ENCODE assay signal across 25 cellular contexts in the genomic region with DNA sequence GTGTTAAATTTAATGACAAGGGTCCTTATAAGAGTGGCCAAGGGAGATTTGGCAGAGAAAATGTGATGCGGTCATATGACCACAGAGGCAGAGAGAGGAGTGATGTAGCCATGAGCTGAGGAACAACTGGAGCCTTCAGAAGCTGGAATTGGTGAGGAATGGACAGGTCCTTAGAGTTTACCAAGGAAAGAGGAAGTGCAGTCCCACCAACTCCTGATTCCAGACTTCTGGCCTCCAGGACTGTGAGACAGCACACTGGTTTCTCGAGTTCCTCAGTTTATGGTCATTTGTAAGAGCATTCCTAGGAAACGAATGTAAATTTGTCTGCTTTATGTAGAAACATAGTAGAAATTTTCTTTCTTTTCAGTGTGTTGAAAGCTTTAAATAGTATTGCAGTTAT.
DNase-seq lines count a peak whose midpoint lies in the region; ATAC-seq, FAIRE-seq and TF ChIP-seq lines count a peak whose summit lies in the region.
"Had no signal": no experiment of that assay in that cellular context is flagged by ENCODE, and none has a peak within 500 bp of the region (broad histone marks: within the 10 kb centered on the region; RNA-seq: fewer than 3 reads in every experiment).

No MANE protein-coding gene starts in this region.

- H2AFZ ChIP-seq in K562 (ENCODE audit: low read depth, low read length) (no peak overlapping the region), keratinocyte (ENCODE audit: control insufficient read depth, low read length) (peak overlapping the region; percentile 40)

- ATAC-seq in K562 = no peak
- ATAC-seq in gastrocnemius medialis = no peak
- ATAC-seq: PC-3 had no signal

- dilution Hi-C loops in keratinocyte (cut with MboI; ENCODE audit: extremely low pct_ligation_motif_present, low sequenced_read_pairs) = no loop called here

- intact Hi-C loops in K562 (cut with micrococcal nuclease) (no loop called here), gastrocnemius medialis (cut with DNase I; ENCODE audit: low total_unique reads) (no loop called here), dorsolateral prefrontal cortex (cut with DNase I) (no loop called here)

- H3K4me1 ChIP-seq in K562 (replicated peaks in 1 of 2; ENCODE audit: control insufficient read depth in 2 of 2, insufficient read depth in 2 of 2, low read length in 2 of 2) = no peaks in the 10 kb centered on the region
- no peaks in the 10 kb centered on the region for H3K4me1 ChIP-seq in keratinocyte (ENCODE audit: control insufficient read depth, extremely low read depth, insufficient read depth, low read length)
- H3K4me1 ChIP-seq in gastrocnemius medialis = no peaks in the 10 kb centered on the region
- no peaks in the 10 kb centered on the region for H3K4me1 ChIP-seq in suprapubic skin

- H3K4me3 ChIP-seq in K562 (no peak overlapping the region), keratinocyte (ENCODE audit: control insufficient read depth in 2 of 3, extremely low read depth in 1 of 3, insufficient read depth in 2 of 3, low read depth in 1 of 3, low read length in 3 of 3) (no peak overlapping the region), gastrocnemius medialis (no peak overlapping the region), dorsolateral prefrontal cortex (no peak overlapping the region), suprapubic skin (no peak overlapping the region)
- H3K4me3 ChIP-seq: SK-N-MC had no signal

- H4K20me1 ChIP-seq in K562 (replicated peaks; ENCODE audit: control insufficient read depth, insufficient read depth, low read length) (no peaks in the 10 kb centered on the region), keratinocyte (ENCODE audit: control insufficient read depth, extremely low read depth, insufficient read depth, low read length) (no peaks in the 10 kb centered on the region)

- H3K9me3 ChIP-seq in K562 (replicated peaks; ENCODE audit: control insufficient read depth, insufficient read depth, low read depth, low read length) (no peaks in the 10 kb centered on the region), keratinocyte (ENCODE audit: control insufficient read depth, low read depth, low read length) (no peaks in the 10 kb centered on the region), gastrocnemius medialis (no peaks in the 10 kb centered on the region), suprapubic skin (no peaks in the 10 kb centered on the region)

- no peak overlapping the region for H3K4me2 ChIP-seq in K562 (ENCODE audit: insufficient read depth, low read length)
- H3K4me2 ChIP-seq in keratinocyte (ENCODE audit: control insufficient read depth, extremely low read depth, insufficient read depth, low read depth, low read length) = no peak overlapping the region
- H3K4me2 ChIP-seq: KMS-11 had no signal

- no peak for TF ChIP-seq RAD21 in K562 (CRISPR knock-in tag; conservative IDR thresholded peaks at IDR 0.05 in 1 of 2, IDR thresholded peaks at IDR 0.05 in 1 of 2)

- BruUV-seq in K562 (replicated peaks; lab: Mats Ljungman, UMichigan) = no TSS peak

- no peak for TF ChIP-seq EP300 in K562 (IDR thresholded peaks at IDR 0.05; ENCODE audit: low read length)
- TF ChIP-seq EP300 in suprapubic skin (IDR thresholded peaks at IDR 0.05) = no peak

- in situ Hi-C loops in K562 (cut with MboI) (no loop called here), gastrocnemius medialis (cut with MboI; ENCODE audit: low sequenced_read_pairs in 4 of 4) (no loop called here)

- DNase-seq in ELF-1 (ENCODE audit: low read depth, low spot score) (peak; percentile 7), OCI-M1 (lab: John Stamatoyannopoulos, UW) (peak; percentile 4), K562 (ENCODE audit: extremely low read depth in 1 of 4, low spot score in 3 of 4) (no peak), keratinocyte (ENCODE audit: low read depth, low spot score) (no peak), gastrocnemius medialis (no peak), type B pancreatic cell (ENCODE audit: extremely low spot score, unreplicated experiment) (no peak), dorsolateral prefrontal cortex (no peak), suprapubic skin (ENCODE audit: low spot score in 2 of 2) (no peak)
- DNase-seq: Calu3; CD8-positive, alpha-beta memory T cell; GF-D8; HCEC 1CT; NCI-H1105; NCI-H2081; NCI-H2171; NCI-H345; NCI-H524; NCI-H774; PC-3; RPMI8226; SHP77 treated with DMSO at 0.1 percent for 48 hours had no signal

- POLR2A ChIA-PET in K562 (lab: Yijun Ruan, JAX) = no interaction called here

- no peaks in the 10 kb centered on the region for H3K27me3 Mint-ChIP-seq in type B pancreatic cell
- H3K27me3 Mint-ChIP-seq: CD8-positive, alpha-beta memory T cell had no signal

- no peaks in the 10 kb centered on the region for H3K79me2 ChIP-seq in K562 (ENCODE audit: control insufficient read depth, insufficient read depth, low read length)
- no peaks in the 10 kb centered on the region for H3K79me2 ChIP-seq in keratinocyte (ENCODE audit: control insufficient read depth, insufficient read depth, low read length)

- FAIRE-seq in K562 (lab: Jason Lieb, UNC) (no peak), keratinocyte (lab: Jason Lieb, UNC) (no peak)

- no peak for TF ChIP-seq CTCF in K562 (IDR thresholded peaks at IDR 0.05 in 2 of 3, conservative IDR thresholded peaks at IDR 0.05 in 1 of 3; ENCODE audit: insufficient read depth in 2 of 3, low read depth in 1 of 3, low read length in 3 of 3)
- no peak for TF ChIP-seq CTCF in keratinocyte (optimal IDR thresholded peaks at IDR 0.05 in 1 of 3, IDR thresholded peaks at IDR 0.05 in 1 of 3, conservative IDR thresholded peaks at IDR 0.05 in 1 of 3; ENCODE audit: extremely low read depth in 1 of 3, insufficient read depth in 2 of 3, low read length in 3 of 3)
- TF ChIP-seq CTCF in gastrocnemius medialis (IDR thresholded peaks at IDR 0.05 in 4 of 5, conservative IDR thresholded peaks at IDR 0.05 in 1 of 5) = no peak
- TF ChIP-seq CTCF in type B pancreatic cell (conservative IDR thresholded peaks at IDR 0.05) = no peak
- no peak for TF ChIP-seq CTCF in dorsolateral prefrontal cortex (IDR thresholded peaks at IDR 0.05 in 54 of 56, conservative IDR thresholded peaks at IDR 0.05 in 2 of 56; ENCODE audit: low read depth in 1 of 56, partially characterized antibody in 56 of 56)
- no peak for TF ChIP-seq CTCF in suprapubic skin (IDR thresholded peaks at IDR 0.05)

- no peaks in the 10 kb centered on the region for H3K4me1 Mint-ChIP-seq in type B pancreatic cell (ENCODE audit: unreplicated experiment)
- H3K4me1 Mint-ChIP-seq: CD8-positive, alpha-beta memory T cell had no signal

- no peak overlapping the region for H3K4me3 Mint-ChIP-seq in type B pancreatic cell
- H3K4me3 Mint-ChIP-seq: CD8-positive, alpha-beta memory T cell had no signal

- no peaks in the 10 kb centered on the region for H3K9me1 ChIP-seq in K562 (ENCODE audit: control insufficient read depth, insufficient read depth, low read length)
- no peaks in the 10 kb centered on the region for H3K9me1 ChIP-seq in keratinocyte (ENCODE audit: control insufficient read depth, extremely low read depth, insufficient read depth, low read length)

- H3K36me3 ChIP-seq in K562 (ENCODE audit: control insufficient read depth, insufficient read depth, low read length) (no peaks in the 10 kb centered on the region), keratinocyte (ENCODE audit: control insufficient read depth in 2 of 2, extremely low read depth in 1 of 2, insufficient read depth in 2 of 2, low read length in 2 of 2) (no peaks in the 10 kb centered on the region), gastrocnemius medialis (no peaks in the 10 kb centered on the region), suprapubic skin (no peaks in the 10 kb centered on the region)

- CTCF ChIA-PET in K562 (lab: Yijun Ruan, JAX; ENCODE audit: low intra/inter-chr PET ratio) = no interaction called here

- no peaks in the 10 kb centered on the region for H3K9me3 Mint-ChIP-seq in type B pancreatic cell

- H3K9ac ChIP-seq in K562 (ENCODE audit: insufficient read depth in 1 of 2, low read depth in 2 of 2, low read length in 2 of 2) (no peak overlapping the region), keratinocyte (ENCODE audit: control insufficient read depth, extremely low read depth, insufficient read depth, low read length) (no peak overlapping the region)
- H3K9ac ChIP-seq: KMS-11 had no signal

- 2% methylated on average over 3 of the region's 3 CpGs for WGBS in K562 (ENCODE audit: insufficient coverage, low coverage, missing lambda C conversion rate)
- 69% methylated on average over 3 of the region's 3 CpGs for WGBS in suprapubic skin

- no peaks in the 10 kb centered on the region for H3K27me3 ChIP-seq in K562 (ENCODE audit: control insufficient read depth in 2 of 2, insufficient read depth in 2 of 2, low read length in 2 of 2)
- H3K27me3 ChIP-seq in keratinocyte (ENCODE audit: control insufficient read depth, extremely low read depth, insufficient read depth, low read length) = no peaks in the 10 kb centered on the region
- H3K27me3 ChIP-seq in gastrocnemius medialis = no peaks in the 10 kb centered on the region
- H3K27me3 ChIP-seq in dorsolateral prefrontal cortex = no peaks in the 10 kb centered on the region
- H3K27me3 ChIP-seq in suprapubic skin = no peaks in the 10 kb centered on the region

- H3K27ac ChIP-seq in K562 (ENCODE audit: extremely low read depth, low read depth, low read length) = no peak overlapping the region
- H3K27ac ChIP-seq in keratinocyte (ENCODE audit: control insufficient read depth, insufficient read depth, low read length) = no peak overlapping the region
- H3K27ac ChIP-seq in gastrocnemius medialis = no peak overlapping the region
- H3K27ac ChIP-seq in dorsolateral prefrontal cortex = no peak overlapping the region
- H3K27ac ChIP-seq in suprapubic skin = no peak overlapping the region
- H3K27ac ChIP-seq: C4-2B, HL-60, KMS-11, SK-N-MC had no signal

- H3K27ac Mint-ChIP-seq in type B pancreatic cell = no peak overlapping the region

- TF ChIP-seq POLR2A in K562 (conservative IDR thresholded peaks at IDR 0.05) (no peak), gastrocnemius medialis (IDR thresholded peaks at IDR 0.05) (no peak), suprapubic skin (IDR thresholded peaks at IDR 0.05) (no peak)

- no peaks in the 10 kb centered on the region for H3K36me3 Mint-ChIP-seq in type B pancreatic cell
- H3K36me3 Mint-ChIP-seq: CD8-positive, alpha-beta memory T cell had no signal

TF ChIP-seq in K562, 482 proteins besides CTCF, POLR2A, EP300 and RAD21 (continues in another document):
- no peak for TF ChIP-seq MCM5 (IDR thresholded peaks at IDR 0.05; ENCODE audit: low read depth)

Comparison
In these comparisons a context has a peak if more than half of its experiments do, and no peak if none do; other contexts are left out.
1. DNase-seq: peak in ELF-1 (single experiment) and OCI-M1 (single experiment); none in K562 (0 of 4), keratinocyte (single experiment), gastrocnemius medialis (0 of 2), type B pancreatic cell (single experiment), dorsolateral prefrontal cortex (0 of 10) and suprapubic skin (0 of 2).